ENCODE assay signal across 13 cellular contexts in the genomic region with DNA sequence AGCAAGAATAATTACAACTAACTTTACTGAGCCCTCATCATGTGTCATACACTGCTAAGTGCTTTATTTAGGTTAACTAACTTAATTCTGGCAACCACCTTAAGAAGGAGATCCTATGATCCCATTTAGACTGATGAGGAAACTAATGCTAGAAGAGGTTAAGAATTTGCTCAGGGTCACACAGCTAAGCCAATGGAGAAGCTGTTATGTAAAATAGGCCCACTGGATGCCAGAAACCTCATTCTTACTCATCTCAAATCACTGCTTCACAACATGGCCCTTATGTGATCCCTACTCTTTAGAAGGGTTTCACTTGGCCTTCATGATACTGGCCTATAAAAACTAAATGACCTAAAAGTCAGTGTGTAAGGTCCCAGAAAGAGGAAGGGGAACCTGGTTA.
"Had no signal": no experiment of that assay in that cellular context is flagged by ENCODE, and none has a peak within 500 bp of the region (broad histone marks: within the 10 kb centered on the region; RNA-seq: fewer than 3 reads in every experiment).

No MANE protein-coding gene starts in this region.

- H3K9me3 ChIP-seq: adrenal gland, body of pancreas, gastrocnemius medialis, stomach had no signal

- DNase-seq: activated CD4-positive, alpha-beta T cell treated with anti-CD3 and anti-CD28 coated beads, Interleukin-2, amount 50 U/mL, for 4 hours; activated CD4-positive, CD25-positive, alpha-beta regulatory T cell treated with anti-CD3 and anti-CD28 coated beads, Interleukin-2, amount 50 U/mL, for 72 hours; activated naive CD4-positive, alpha-beta T cell treated with anti-CD3 and anti-CD28 coated beads, Interleukin-2, amount 50 U/mL, for 16 hours; activated T-cell treated with anti-CD3 and anti-CD28 coated beads, Interleukin-2, amount 50 U/mL, for 1 hour; adrenal gland; body of pancreas; cortex of kidney; gastrocnemius medialis; kidney glomerular epithelial cell; naive B cell; stimulated activated CD4-positive, alpha-beta T cell treated with anti-CD3 and anti-CD28 coated beads, Interleukin-4, amount 100 ng/mL, for 1 hour; stomach had no signal

- H3K27me3 ChIP-seq: adrenal gland, body of pancreas, gastrocnemius medialis, stomach had no signal

- H3K36me3 ChIP-seq: adrenal gland, gastrocnemius medialis, stomach had no signal

- H3K4me3 ChIP-seq: adrenal gland, body of pancreas, gastrocnemius medialis, stomach had no signal

- ATAC-seq: body of pancreas, gastrocnemius medialis had no signal

- H3K27ac ChIP-seq: adrenal gland, body of pancreas, gastrocnemius medialis, parathyroid adenoma, stomach had no signal

- H3K4me1 ChIP-seq: adrenal gland, body of pancreas, gastrocnemius medialis, parathyroid adenoma, stomach had no signal
